In the genomic region with DNA sequence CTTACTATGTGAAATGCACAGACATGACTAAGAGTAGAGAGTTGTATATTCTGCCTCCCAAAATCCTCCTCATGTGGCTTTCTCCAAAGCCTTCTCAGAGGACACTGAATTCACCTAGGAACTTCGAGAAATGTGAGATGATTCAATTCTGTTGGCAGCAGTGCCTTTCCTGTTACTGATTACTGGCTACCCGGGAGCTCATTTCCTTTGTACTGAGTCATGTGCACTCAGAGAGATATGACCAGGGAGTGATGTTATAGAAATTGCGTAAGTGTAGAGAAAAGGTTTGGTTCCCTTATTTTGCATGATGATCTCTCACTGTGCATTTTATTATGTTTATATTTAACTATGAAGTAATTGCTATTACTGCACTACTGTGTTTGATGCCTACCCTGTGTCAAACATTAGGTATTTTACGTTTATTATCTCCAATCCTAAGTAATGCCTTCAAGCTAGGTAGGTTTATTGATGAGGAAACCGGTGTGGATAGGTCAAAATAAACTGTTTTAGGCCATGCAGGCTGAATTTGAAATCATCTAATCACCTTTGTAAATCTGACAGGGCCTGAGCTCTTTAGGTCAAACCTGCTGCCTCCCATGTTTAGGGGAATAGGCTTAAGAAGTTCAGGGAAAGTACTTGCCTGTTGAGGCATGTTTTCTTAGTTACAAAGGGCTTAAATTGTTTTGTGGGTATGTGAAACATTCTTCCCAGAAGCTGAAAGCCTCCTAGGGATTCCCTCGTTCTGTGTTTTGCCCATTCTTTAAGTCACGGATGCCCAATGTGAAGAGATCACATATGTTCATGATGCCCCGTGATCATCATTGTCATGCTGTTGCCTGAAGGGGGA, we compare ENCODE assay signal across 8 cellular contexts.
DNase-seq lines count a peak whose midpoint lies in the region; ATAC-seq, FAIRE-seq and TF ChIP-seq lines count a peak whose summit lies in the region.

No MANE protein-coding gene starts in this region.

- 20 to 25% methylated on average over 8 of the region's 8 CpGs for WGBS in esophagus squamous epithelium, 2 donors
- 46 to 49% methylated on average over 8 of the region's 8 CpGs for WGBS in pancreas, 2 donors

- DNase-seq in A172 (ENCODE audit: low spot score) (peak; percentile 98), SIG-M5 treated with dmso at 0.1 percent for 504 hours (lab: John Stamatoyannopoulos, UW; ENCODE audit: unreplicated experiment) (peak; percentile 95), esophagus squamous epithelium (lab: John Stamatoyannopoulos, UW) (no peak), pancreas (peak in 3 of 6 donors; percentile 32 to 74 (median 38)), NCI-H187 treated with DMSO at 0.1 percent for 48 hours (lab: John Stamatoyannopoulos, UW) (no peak)

- peaks cover 0 to 33% (median 22%) of the 10 kb centered on the region in 3 donors for H3K4me1 ChIP-seq in esophagus squamous epithelium
- peaks cover 11 to 19% (median 14%) of the 10 kb centered on the region in 3 donors for H3K4me1 ChIP-seq in pancreas

- intact Hi-C loops in esophagus squamous epithelium (cut with DNase I) = no loop called here
- intact Hi-C loops in pancreas (cut with DNase I) = no loop called here

- ATAC-seq in GM18861 (IDR thresholded peaks at IDR 0.05; ENCODE audit: unreplicated experiment) (peak; percentile 91), HG03196 (IDR thresholded peaks at IDR 0.05; ENCODE audit: unreplicated experiment) (peak; percentile 91), pancreas (peak; percentile 90 to 97 (median 96)), HG03095 (IDR thresholded peaks at IDR 0.05; ENCODE audit: unreplicated experiment) (no peak)

- no peak for TF ChIP-seq CTCF in esophagus squamous epithelium (IDR thresholded peaks at IDR 0.05)
- no peak for TF ChIP-seq CTCF in pancreas (IDR thresholded peaks at IDR 0.05)

- H3K27me3 ChIP-seq in esophagus squamous epithelium = no peaks in the 10 kb centered on the region
- H3K27me3 ChIP-seq in pancreas = no peaks in the 10 kb centered on the region

- FAIRE-seq in pancreas (lab: Jason Lieb, UNC) = peak; percentile 29

- no peaks in the 10 kb centered on the region for H3K9me3 ChIP-seq in esophagus squamous epithelium
- no peaks in the 10 kb centered on the region for H3K9me3 ChIP-seq in pancreas

- no peaks in the 10 kb centered on the region for H3K36me3 ChIP-seq in esophagus squamous epithelium
- no peaks in the 10 kb centered on the region for H3K36me3 ChIP-seq in pancreas

- H3K27ac ChIP-seq in esophagus squamous epithelium = peak overlapping the region; percentile 66 to 84 (median 76)
- peak overlapping the region in 2 of 4 donors; percentile 68 to 84 for H3K27ac ChIP-seq in pancreas

- peak in 1 of 4 donors; percentile 13 for TF ChIP-seq POLR2A in esophagus squamous epithelium (IDR thresholded peaks at IDR 0.05)

- H3K4me3 ChIP-seq in esophagus squamous epithelium (no peak overlapping the region), pancreas (no peak overlapping the region)

Comparison
In these comparisons a context has a peak if more than half of its experiments do, and no peak if none do; other contexts are left out.
1. DNase-seq: peak in A172 (single experiment) and SIG-M5 treated with dmso at 0.1 percent for 504 hours (single experiment); none in esophagus squamous epithelium (single experiment) and NCI-H187 treated with DMSO at 0.1 percent for 48 hours (single experiment).